ENCODE assay signal across 1 cellular context in the genomic region with DNA sequence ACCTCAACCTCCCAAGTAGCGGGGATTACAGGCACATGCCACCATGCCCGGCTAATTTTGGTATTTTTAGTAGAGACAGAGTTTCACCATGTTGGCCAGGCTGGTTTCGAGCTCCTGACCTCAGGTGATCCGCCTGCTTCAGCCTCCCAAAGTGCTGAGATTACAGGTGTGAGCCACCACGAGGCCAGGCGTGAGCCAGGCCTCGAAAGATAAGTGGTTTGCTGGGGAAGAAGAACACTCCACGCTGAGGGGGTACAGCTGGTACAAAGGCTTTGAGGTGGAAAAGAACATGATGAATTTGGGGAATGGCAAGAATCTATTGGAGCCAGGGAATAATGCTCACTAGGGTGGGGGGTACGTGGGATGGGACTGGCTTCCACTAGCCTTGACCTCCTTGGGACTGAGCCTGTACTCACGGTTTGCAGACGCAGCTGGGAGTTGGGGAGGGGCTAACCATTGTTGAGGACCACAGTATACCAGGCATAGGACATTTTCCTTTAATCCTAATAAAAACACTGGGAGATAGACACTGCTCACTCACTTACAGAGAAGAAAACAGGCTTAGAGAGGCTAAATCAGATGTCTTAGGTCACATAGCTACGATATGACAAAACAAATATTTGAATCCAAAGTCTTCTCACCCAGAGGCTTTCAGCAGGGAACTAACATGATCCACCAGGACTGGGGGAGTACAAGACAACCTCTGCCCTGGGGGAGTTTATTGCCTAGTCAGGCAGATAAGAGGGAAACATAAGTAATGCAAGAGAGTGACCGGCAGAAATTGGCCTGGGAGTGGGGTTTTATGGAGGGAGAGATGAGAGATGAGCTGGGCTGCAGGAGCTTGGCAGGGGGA.
TF ChIP-seq lines count a peak whose summit lies in the region.

No MANE protein-coding gene starts in this region.

TF ChIP-seq in HepG2, 621 proteins besides CTCF, POLR2A, EP300 and RAD21 (continued from another document):
- TF ChIP-seq, protein P1, sequence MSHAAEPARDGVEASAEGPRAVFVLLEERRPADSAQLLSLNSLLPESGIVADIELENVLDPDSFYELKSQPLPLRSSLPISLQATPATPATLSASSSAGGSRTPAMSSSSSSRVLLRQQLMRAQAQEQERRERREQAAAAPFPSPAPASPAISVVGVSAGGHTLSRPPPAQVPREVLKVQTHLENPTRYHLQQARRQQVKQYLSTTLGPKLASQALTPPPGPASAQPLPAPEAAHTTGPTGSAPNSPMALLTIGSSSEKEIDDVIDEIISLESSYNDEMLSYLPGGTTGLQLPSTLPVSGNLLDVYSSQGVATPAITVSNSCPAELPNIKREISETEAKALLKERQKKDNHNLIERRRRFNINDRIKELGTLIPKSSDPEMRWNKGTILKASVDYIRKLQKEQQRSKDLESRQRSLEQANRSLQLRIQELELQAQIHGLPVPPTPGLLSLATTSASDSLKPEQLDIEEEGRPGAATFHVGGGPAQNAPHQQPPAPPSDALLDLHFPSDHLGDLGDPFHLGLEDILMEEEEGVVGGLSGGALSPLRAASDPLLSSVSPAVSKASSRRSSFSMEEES (CRISPR knock-in tag; IDR thresholded peaks at IDR 0.05), result peak; percentile 60; the same call in 1 of the 2 replicates
- TF ChIP-seq ZSCAN30 (CRISPR knock-in tag; IDR thresholded peaks at IDR 0.05) (no peak), ZBTB3 (CRISPR knock-in tag; IDR thresholded peaks at IDR 0.05; ENCODE audit: borderline replicate concordance, low read depth) (no peak), SMAD1 (CRISPR knock-in tag; IDR thresholded peaks at IDR 0.05; ENCODE audit: borderline replicate concordance, low read depth) (no peak), FOSL1 (CRISPR knock-in tag; IDR thresholded peaks at IDR 0.05; ENCODE audit: borderline replicate concordance) (peak; percentile 64; the same call in 1 of the 2 replicates), ARNT2 (CRISPR knock-in tag; IDR thresholded peaks at IDR 0.05; ENCODE audit: low read depth) (no peak), DNMT3B (CRISPR knock-in tag; conservative IDR thresholded peaks at IDR 0.05) (no peak), PTBP1 (IDR thresholded peaks at IDR 0.05; ENCODE audit: low read depth, low read length, poor library complexity, severe bottlenecking) (no peak), ZNF562 (CRISPR knock-in tag; IDR thresholded peaks at IDR 0.05; ENCODE audit: borderline replicate concordance) (no peak), ZNF460 (CRISPR knock-in tag; IDR thresholded peaks at IDR 0.05; ENCODE audit: borderline replicate concordance) (peak; percentile 81), ZNF432 (CRISPR knock-in tag; IDR thresholded peaks at IDR 0.05; ENCODE audit: borderline replicate concordance) (no peak), ZNF577 (CRISPR knock-in tag; IDR thresholded peaks at IDR 0.05; ENCODE audit: borderline replicate concordance, low read depth) (no peak)
- TF ChIP-seq, protein P2, sequence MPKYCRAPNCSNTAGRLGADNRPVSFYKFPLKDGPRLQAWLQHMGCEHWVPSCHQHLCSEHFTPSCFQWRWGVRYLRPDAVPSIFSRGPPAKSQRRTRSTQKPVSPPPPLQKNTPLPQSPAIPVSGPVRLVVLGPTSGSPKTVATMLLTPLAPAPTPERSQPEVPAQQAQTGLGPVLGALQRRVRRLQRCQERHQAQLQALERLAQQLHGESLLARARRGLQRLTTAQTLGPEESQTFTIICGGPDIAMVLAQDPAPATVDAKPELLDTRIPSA (CRISPR knock-in tag; IDR thresholded peaks at IDR 0.05; ENCODE audit: borderline replicate concordance), result no peak
- TF ChIP-seq, protein P3, sequence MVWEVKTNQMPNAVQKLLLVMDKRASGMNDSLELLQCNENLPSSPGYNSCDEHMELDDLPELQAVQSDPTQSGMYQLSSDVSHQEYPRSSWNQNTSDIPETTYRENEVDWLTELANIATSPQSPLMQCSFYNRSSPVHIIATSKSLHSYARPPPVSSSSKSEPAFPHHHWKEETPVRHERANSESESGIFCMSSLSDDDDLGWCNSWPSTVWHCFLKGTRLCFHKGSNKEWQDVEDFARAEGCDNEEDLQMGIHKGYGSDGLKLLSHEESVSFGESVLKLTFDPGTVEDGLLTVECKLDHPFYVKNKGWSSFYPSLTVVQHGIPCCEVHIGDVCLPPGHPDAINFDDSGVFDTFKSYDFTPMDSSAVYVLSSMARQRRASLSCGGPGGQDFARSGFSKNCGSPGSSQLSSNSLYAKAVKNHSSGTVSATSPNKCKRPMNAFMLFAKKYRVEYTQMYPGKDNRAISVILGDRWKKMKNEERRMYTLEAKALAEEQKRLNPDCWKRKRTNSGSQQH (CRISPR knock-in tag; IDR thresholded peaks at IDR 0.05; ENCODE audit: low read depth), result no peak; the same call in 1 of the 2 replicates
TF ChIP-seq in HepG2: peak in this region for 180.
